Comparison of ENCODE assay signal across 8 cellular contexts in the genomic region with DNA sequence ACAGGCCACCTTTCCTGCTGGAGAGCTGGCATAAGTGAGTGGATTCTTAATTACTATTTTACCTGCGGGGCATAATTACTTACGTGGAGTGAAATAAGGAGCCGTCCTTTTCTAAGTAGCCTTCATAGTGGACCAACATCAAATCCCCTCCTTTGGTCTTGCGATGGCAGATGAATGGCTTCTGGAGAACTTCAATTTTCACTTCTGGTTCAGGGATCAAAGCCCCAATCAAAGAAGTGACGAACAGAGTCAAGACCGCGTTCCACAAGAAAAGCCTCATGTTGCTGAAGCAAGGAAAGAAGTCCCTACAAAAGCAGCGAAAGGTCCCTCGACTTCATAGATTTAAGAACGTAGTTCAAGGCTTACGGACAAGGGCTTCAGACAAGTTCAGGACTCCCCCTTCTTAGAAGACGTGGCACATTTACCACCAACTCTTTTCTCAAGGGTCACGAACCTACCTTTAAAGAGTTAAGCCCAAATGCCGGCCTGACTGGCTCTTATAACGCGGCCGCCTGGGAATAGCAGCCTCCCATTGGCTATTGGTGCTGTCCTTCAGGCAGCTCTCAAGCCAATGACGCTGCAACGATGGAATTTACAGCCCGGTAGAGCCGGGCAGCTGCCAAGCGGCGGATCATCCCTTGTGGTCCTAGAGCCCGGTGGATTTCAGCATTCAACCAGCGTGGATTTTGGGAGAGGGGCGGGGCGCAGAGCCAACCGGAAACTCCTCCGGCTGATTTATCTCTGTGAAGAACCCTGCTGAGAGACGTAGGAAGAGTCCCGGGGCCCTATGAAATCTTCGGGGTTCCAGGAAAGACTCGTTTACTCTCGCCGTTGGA. TPM values are rescaled to one million over a fixed set of nuclear protein-coding genes. Genes with fewer than 3 reads are reported as not detected.
A peak's percentile ranks its signal among the peaks of the same experiment; 100 is the strongest.
DNase-seq lines count a peak whose midpoint lies in the region; ATAC-seq and TF ChIP-seq lines count a peak whose summit lies in the region.

A gene with protein sequence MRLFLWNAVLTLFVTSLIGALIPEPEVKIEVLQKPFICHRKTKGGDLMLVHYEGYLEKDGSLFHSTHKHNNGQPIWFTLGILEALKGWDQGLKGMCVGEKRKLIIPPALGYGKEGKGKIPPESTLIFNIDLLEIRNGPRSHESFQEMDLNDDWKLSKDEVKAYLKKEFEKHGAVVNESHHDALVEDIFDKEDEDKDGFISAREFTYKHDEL (minus strand): TSS at position 474 of the 836 bp plus-strand sequence. CDS start 194 bp downstream, at position 280.

- H3K4me1 ChIP-seq in PC-9 (replicated peaks; ENCODE audit: insufficient read depth) (peaks cover 43% of the 10 kb centered on the region), mucosa of stomach (ENCODE audit: control insufficient read depth, insufficient read depth, low read length) (no peaks in the 10 kb centered on the region)

- DNase-seq in DMS53 (lab: John Stamatoyannopoulos, UW) (peak; percentile 100), PC-9 (peak; percentile 97 to 99)
- DNase-seq in activated T-cell treated with anti-CD3 and anti-CD28 coated beads, Interleukin-2, amount 50 U/mL, for 48 hours = peak; percentile 88 to 91
- peak; percentile 91 for DNase-seq in stimulated activated CD8-positive, alpha-beta memory T cell treated with anti-CD3 and anti-CD28 coated beads, Interleukin-4, amount 100 ng/mL, for 48 hours

- H4K20me1 ChIP-seq in PC-9 (ENCODE audit: insufficient read depth) = no peaks in the 10 kb centered on the region

- H3K79me2 ChIP-seq in PC-9 (ENCODE audit: low read depth) = peaks cover 72% of the 10 kb centered on the region

- POLR2A ChIA-PET in PC-9 (lab: Charles Lee; ENCODE audit: unreplicated experiment) = interaction anchor here (0.7 kb wide), 1 partner anchor 108 kb away, joined by 7 read pairs; no protein-coding TSS in a partner anchor

- TF ChIP-seq EP300 in Ishikawa (IDR thresholded peaks at IDR 0.05; ENCODE audit: borderline replicate concordance) = no peak; the same call in 1 of the 2 replicates

- no peaks in the 10 kb centered on the region for H3K9me2 ChIP-seq in PC-9 (ENCODE audit: insufficient read depth)

- no peak for TF ChIP-seq CTCF in PC-9 (conservative IDR thresholded peaks at IDR 0.05)

- H3K4me3 ChIP-seq in PC-9 (peak within 1 kb of the TSS; percentile 75), mucosa of stomach (ENCODE audit: low read length) (peak within 1 kb of the TSS; percentile 43)

- H3K27ac ChIP-seq in PC-9 = peak within 1 kb of the TSS; percentile 66

- CTCF ChIA-PET in PC-9 (lab: Charles Lee) = no interaction called here

- H3K27me3 ChIP-seq in PC-9 (ENCODE audit: insufficient read depth, low read depth) = no peaks in the 10 kb centered on the region
- no peaks in the 10 kb centered on the region for H3K27me3 ChIP-seq in mucosa of stomach (ENCODE audit: control insufficient read depth, insufficient read depth, low read length)

- intact Hi-C loops in PC-9 (cut with micrococcal nuclease; ENCODE audit: unreplicated experiment) = loop anchor here (1.0 to 5.0 kb wide), 4 partner anchors 38 to 462 kb away; no protein-coding TSS in a partner anchor

- H3K9me3 ChIP-seq in PC-9 (ENCODE audit: insufficient read depth, low read depth) (no peaks in the 10 kb centered on the region), mucosa of stomach (ENCODE audit: control insufficient read depth, low read length) (no peaks in the 10 kb centered on the region)

- peak within 1 kb of the TSS; percentile 93 for H3K4me2 ChIP-seq in PC-9

- H2AFZ ChIP-seq in PC-9 = peak within 1 kb of the TSS; percentile 88

- H3K9ac ChIP-seq in mucosa of stomach (ENCODE audit: low read length) = peak within 1 kb of the TSS; percentile 69

- peaks cover 15% of the 10 kb centered on the region for H3F3A ChIP-seq in PC-9 (ENCODE audit: insufficient read depth, low read depth)

- BruUV-seq in PC-9 (replicated peaks; lab: Mats Ljungman, UMichigan) = TSS peak; percentile 73

- H3K36me3 ChIP-seq in PC-9 (ENCODE audit: low read depth) (0 out of 2 replicates have a peak, but pooled peaks cover 14% of the 10 kb centered on the region), mucosa of stomach (ENCODE audit: control insufficient read depth, insufficient read depth, low read length) (no peaks in the 10 kb centered on the region)

- ATAC-seq in GM21619 (IDR thresholded peaks at IDR 0.05; ENCODE audit: unreplicated experiment) = peak; percentile 72
- peak; percentile 96 for ATAC-seq in esophagus mucosa

- TF ChIP-seq RAD21 in Ishikawa (IDR thresholded peaks at IDR 0.05; ENCODE audit: low read depth) = no peak

TF ChIP-seq in Ishikawa, 13 proteins besides CTCF, POLR2A, EP300 and RAD21:
- TF ChIP-seq TEAD4 (IDR thresholded peaks at IDR 0.05) = 0 out of 2 replicates have a peak, but pooled peaks have one; percentile 35
- TF ChIP-seq, protein P1, sequence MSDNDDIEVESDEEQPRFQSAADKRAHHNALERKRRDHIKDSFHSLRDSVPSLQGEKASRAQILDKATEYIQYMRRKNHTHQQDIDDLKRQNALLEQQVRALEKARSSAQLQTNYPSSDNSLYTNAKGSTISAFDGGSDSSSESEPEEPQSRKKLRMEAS (IDR thresholded peaks at IDR 0.05) = peak; percentile 63; the same call in 1 of the 2 replicates
- 0 out of 2 replicates have a peak, but pooled peaks have one; percentile 17 for TF ChIP-seq CREB1 (IDR thresholded peaks at IDR 0.05; ENCODE audit: low read depth)
- TF ChIP-seq EGR1 (IDR thresholded peaks at IDR 0.05) = no peak
- TF ChIP-seq TAF1 (IDR thresholded peaks at IDR 0.05; ENCODE audit: low read depth) = 0 out of 2 replicates have a peak, but pooled peaks have one; percentile 23
- TF ChIP-seq NFIC (IDR thresholded peaks at IDR 0.05) = peak; percentile 81

RNA-seq across cellular contexts. Expression of the gene that starts here (rescaled TPM):
- 29.8 and 29.9 TPM in 2 replicates for total RNA-seq in PC-9 (2021)
- 7.6 TPM for total RNA-seq in esophagus mucosa

Comparison
In these comparisons a context has a peak if more than half of its experiments do, and no peak if none do; other contexts are left out.
1. Peak in every context shown above with its lines: DNase-seq, ATAC-seq, H3K4me3 ChIP-seq and H3K27ac ChIP-seq.